ENCODE assay signal across 38 cellular contexts in the genomic region with DNA sequence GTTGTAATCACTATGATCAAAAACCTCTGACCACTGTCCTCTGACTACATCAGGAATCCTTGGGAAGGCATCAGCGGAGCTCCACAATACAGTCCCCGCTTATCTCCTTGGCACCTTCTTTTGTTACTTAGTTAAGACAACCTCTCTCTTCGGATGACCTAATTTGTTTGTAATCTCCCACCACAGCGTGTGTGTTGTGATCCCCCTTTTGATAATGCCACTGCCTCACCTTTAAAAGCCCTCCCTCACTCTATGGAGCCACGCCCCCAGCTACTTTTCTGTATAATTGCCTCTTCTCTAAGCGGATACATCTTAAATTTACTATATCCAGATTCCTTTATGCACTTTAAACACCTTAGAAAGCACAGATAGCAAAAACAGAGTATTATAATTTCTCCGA. TPM values are rescaled to one million over a fixed set of nuclear protein-coding genes. Genes with fewer than 3 reads are reported as not detected.
"Had no signal": no experiment of that assay in that cellular context is flagged by ENCODE, and none has a peak within 500 bp of the region (broad histone marks: within the 10 kb centered on the region; RNA-seq: fewer than 3 reads in every experiment).

No MANE protein-coding gene starts in this region.

- H3K9me3 Mint-ChIP-seq: activated naive CD4-positive, alpha-beta T cell treated with anti-CD3 and anti-CD28 coated beads, Interleukin-2, amount 10 ng/mL, durations not matched to agents 7 days and 5 days had no signal

- ATAC-seq: activated CD4-positive, alpha-beta T cell treated with anti-CD3 and anti-CD28 coated beads for 36 hours; activated CD8-positive, alpha-beta memory T cell treated with anti-CD3 and anti-CD28 coated beads, Interleukin-2, amount 10 ng/mL, durations not matched to agents 7 days and 5 days; activated CD8-positive, alpha-beta T cell treated with anti-CD3 and anti-CD28 coated beads, Interleukin-2, amount 10 ng/mL, durations not matched to agents 7 days and 5 days; activated T-cell treated with anti-CD3 and anti-CD28 coated beads, Interleukin-2, amount 50 U/mL, for 72 hours; effector memory CD8-positive, alpha-beta T cell had no signal

- H3K36me3 Mint-ChIP-seq: activated CD4-positive, alpha-beta memory T cell treated with anti-CD3 and anti-CD28 coated beads for 36 hours; activated CD8-positive, alpha-beta memory T cell treated with anti-CD3 and anti-CD28 coated beads, Interleukin-2, amount 10 ng/mL, durations not matched to agents 7 days and 5 days; activated naive CD4-positive, alpha-beta T cell treated with anti-CD3 and anti-CD28 coated beads, Interleukin-2, amount 10 ng/mL, durations not matched to agents 7 days and 5 days had no signal

- DNase-seq: activated CD4-positive, alpha-beta memory T cell treated with anti-CD3 and anti-CD28 coated beads for 36 hours; activated CD4-positive, alpha-beta T cell treated with anti-CD3 and anti-CD28 coated beads for 36 hours; activated CD4-positive, alpha-beta T cell treated with anti-CD3 and anti-CD28 coated beads, Interleukin-2, amount 10 ng/mL, durations not matched to agents 24 days and 14 days; activated CD4-positive, CD25-positive, alpha-beta regulatory T cell; activated CD4-positive, CD25-positive, alpha-beta regulatory T cell treated with anti-CD3 and anti-CD28 coated beads, Interleukin-2, amount 50 U/mL, for 72 hours; activated CD8-positive, alpha-beta memory T cell treated with anti-CD3 and anti-CD28 coated beads, Interleukin-2, amount 10 ng/mL, durations not matched to agents 7 days and 5 days; activated CD8-positive, alpha-beta memory T cell treated with anti-CD3 and anti-CD28 coated beads, Interleukin-2, amount 50 U/mL, for 48 hours; activated CD8-positive, alpha-beta T cell treated with anti-CD3 and anti-CD28 coated beads, Interleukin-2, amount 10 ng/mL, durations not matched to agents 7 days and 5 days; activated gamma-delta T cell; activated naive CD4-positive, alpha-beta T cell; activated naive CD4-positive, alpha-beta T cell treated with anti-CD3 and anti-CD28 coated beads, Interleukin-2, amount 10 ng/mL, durations not matched to agents 7 days and 5 days; activated T-cell treated with anti-CD3 and anti-CD28 coated beads for 4 hours; activated T-cell treated with anti-CD3 and anti-CD28 coated beads, Interleukin-2, amount 50 U/mL, for 24 hours; activated T-cell treated with anti-CD3 and anti-CD28 coated beads, Interleukin-2, amount 50 U/mL, for 72 hours; amniotic stem cell; anterior cingulate cortex; caudate nucleus; cortex of kidney; dermis blood vessel endothelial cell; effector CD4-positive, alpha-beta T cell; effector memory CD8-positive, alpha-beta T cell; esophagus squamous epithelium; foreskin melanocyte; head of caudate nucleus; T-helper 2 cell had no signal

- H3K9me3 ChIP-seq: esophagus squamous epithelium had no signal

- H3K36me3 ChIP-seq: esophagus squamous epithelium had no signal

- H3K27ac ChIP-seq: epithelial cell of prostate, esophagus squamous epithelium had no signal

- H3K4me1 Mint-ChIP-seq: activated CD4-positive, alpha-beta T cell treated with anti-CD3 and anti-CD28 coated beads, Interleukin-2, amount 10 ng/mL, durations not matched to agents 24 days and 14 days; activated CD8-positive, alpha-beta memory T cell treated with anti-CD3 and anti-CD28 coated beads, Interleukin-2, amount 10 ng/mL, durations not matched to agents 7 days and 5 days; activated naive CD4-positive, alpha-beta T cell treated with anti-CD3 and anti-CD28 coated beads, Interleukin-2, amount 10 ng/mL, durations not matched to agents 7 days and 5 days had no signal

- H3K27ac Mint-ChIP-seq: activated CD4-positive, alpha-beta memory T cell treated with anti-CD3 and anti-CD28 coated beads for 36 hours; activated CD4-positive, alpha-beta T cell treated with anti-CD3 and anti-CD28 coated beads for 36 hours; activated CD4-positive, alpha-beta T cell treated with anti-CD3 and anti-CD28 coated beads, Interleukin-2, amount 10 ng/mL, durations not matched to agents 24 days and 14 days; activated CD8-positive, alpha-beta memory T cell treated with anti-CD3 and anti-CD28 coated beads, Interleukin-2, amount 10 ng/mL, durations not matched to agents 7 days and 5 days; activated CD8-positive, alpha-beta T cell treated with anti-CD3 and anti-CD28 coated beads, Interleukin-2, amount 10 ng/mL, durations not matched to agents 7 days and 5 days; activated naive CD4-positive, alpha-beta T cell treated with anti-CD3 and anti-CD28 coated beads, Interleukin-2, amount 10 ng/mL, durations not matched to agents 7 days and 5 days; activated naive CD8-positive, alpha-beta T cell; activated T-cell treated with anti-CD3 and anti-CD28 coated beads, Interleukin-2, amount 50 U/mL, for 24 hours; activated T-cell treated with anti-CD3 and anti-CD28 coated beads, Interleukin-2, amount 50 U/mL, for 72 hours; effector memory CD8-positive, alpha-beta T cell had no signal

- H3K27me3 Mint-ChIP-seq: activated naive CD4-positive, alpha-beta T cell treated with anti-CD3 and anti-CD28 coated beads, Interleukin-2, amount 10 ng/mL, durations not matched to agents 7 days and 5 days; activated naive CD8-positive, alpha-beta T cell; activated T-cell treated with anti-CD3 and anti-CD28 coated beads, Interleukin-2, amount 50 U/mL, for 24 hours had no signal

- H3K4me3 ChIP-seq: esophagus squamous epithelium had no signal

- H3K4me1 ChIP-seq: esophagus squamous epithelium had no signal

- FAIRE-seq: astrocyte, colon, endometrium, endothelial cell of umbilical vein had no signal

- H3K4me3 Mint-ChIP-seq: activated CD4-positive, alpha-beta memory T cell treated with anti-CD3 and anti-CD28 coated beads for 36 hours; activated CD4-positive, alpha-beta T cell treated with anti-CD3 and anti-CD28 coated beads for 36 hours; activated CD4-positive, alpha-beta T cell treated with anti-CD3 and anti-CD28 coated beads, Interleukin-2, amount 10 ng/mL, durations not matched to agents 24 days and 14 days; activated CD8-positive, alpha-beta memory T cell treated with anti-CD3 and anti-CD28 coated beads, Interleukin-2, amount 10 ng/mL, durations not matched to agents 7 days and 5 days; activated CD8-positive, alpha-beta T cell treated with anti-CD3 and anti-CD28 coated beads, Interleukin-2, amount 10 ng/mL, durations not matched to agents 7 days and 5 days; activated naive CD4-positive, alpha-beta T cell treated with anti-CD3 and anti-CD28 coated beads, Interleukin-2, amount 10 ng/mL, durations not matched to agents 7 days and 5 days; activated naive CD8-positive, alpha-beta T cell; activated T-cell treated with anti-CD3 and anti-CD28 coated beads, Interleukin-2, amount 50 U/mL, for 24 hours; activated T-cell treated with anti-CD3 and anti-CD28 coated beads, Interleukin-2, amount 50 U/mL, for 72 hours; effector memory CD8-positive, alpha-beta T cell had no signal

RNA-seq across cellular contexts. Expression of a gene that starts 35.9 kb away (rescaled TPM):
- total RNA-seq: activated CD4-positive, alpha-beta memory T cell treated with anti-CD3 and anti-CD28 coated beads for 36 hours; activated CD4-positive, alpha-beta T cell treated with anti-CD3 and anti-CD28 coated beads for 36 hours; activated CD4-positive, alpha-beta T cell treated with anti-CD3 and anti-CD28 coated beads, Interleukin-2, amount 10 ng/mL, durations not matched to agents 24 days and 14 days; activated CD8-positive, alpha-beta memory T cell treated with anti-CD3 and anti-CD28 coated beads for 36 hours; activated CD8-positive, alpha-beta memory T cell treated with anti-CD3 and anti-CD28 coated beads, Interleukin-2, amount 10 ng/mL, durations not matched to agents 7 days and 5 days; activated CD8-positive, alpha-beta T cell treated with anti-CD3 and anti-CD28 coated beads, Interleukin-2, amount 10 ng/mL, durations not matched to agents 7 days and 5 days; activated T-cell treated with anti-CD3 and anti-CD28 coated beads, Interleukin-2, amount 50 U/mL, for 72 hours; astrocyte; chondrocyte; dermis blood vessel endothelial cell; endothelial cell of umbilical vein; esophagus squamous epithelium; fibroblast of lung; fibroblast of villous mesenchyme; T-helper 1 cell treated with Interleukin-12 subunit alpha and Interleukin-12 subunit beta and Interleukin-4 antibody, amounts not matched to agents 30 ng/mL and 1 ng/mL, for 36 hours had no signal
- polyA plus RNA-seq: adipose tissue, endothelial cell of umbilical vein, esophagus, fibroblast of lung had no signal

RNA-seq across cellular contexts. Expression of a gene that starts 54.5 kb away (rescaled TPM):
- polyA plus RNA-seq: fibroblast of lung had no signal
